1 cellular context compared by ENCODE assay signal in the genomic region with DNA sequence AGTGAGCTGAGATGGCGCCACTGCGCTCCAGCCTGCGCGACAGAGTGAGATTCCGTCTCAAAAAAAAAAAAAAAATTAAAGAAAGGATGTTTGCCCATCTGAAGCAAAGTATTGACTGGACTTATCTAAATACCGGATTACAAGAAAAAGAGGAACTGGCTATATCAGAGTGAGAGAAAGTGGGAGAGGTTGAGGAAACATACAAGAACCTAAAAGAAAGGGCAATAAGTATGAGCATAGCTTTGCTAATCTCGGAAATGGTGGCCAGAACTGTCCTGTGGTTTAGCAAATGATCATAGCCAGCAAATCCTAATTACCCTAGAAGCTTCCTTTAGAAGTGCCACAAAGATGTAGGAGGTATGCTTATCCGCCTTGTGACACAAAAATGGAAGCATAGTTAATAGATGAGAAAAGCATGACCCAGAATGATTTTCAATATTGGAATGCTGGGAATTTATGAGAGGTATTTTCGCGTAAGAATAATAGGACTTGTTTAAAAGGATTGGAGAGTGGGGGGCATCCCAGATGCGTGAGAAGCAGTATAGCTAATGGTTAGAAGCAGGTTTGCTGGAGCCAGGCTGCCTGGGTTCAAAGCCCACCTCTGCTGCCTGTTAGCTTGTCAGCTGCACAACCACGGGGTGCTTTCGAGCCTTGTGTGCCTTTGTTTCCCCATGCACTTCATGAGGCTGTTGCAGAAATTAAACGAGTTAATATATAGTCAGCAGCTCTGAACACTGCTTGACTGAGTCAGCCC.
TF ChIP-seq lines count a peak whose summit lies in the region.

No MANE protein-coding gene starts in this region.

TF ChIP-seq in liver, 16 proteins besides CTCF, POLR2A, EP300 and RAD21 (continued from another document):
- TF ChIP-seq, protein P1, sequence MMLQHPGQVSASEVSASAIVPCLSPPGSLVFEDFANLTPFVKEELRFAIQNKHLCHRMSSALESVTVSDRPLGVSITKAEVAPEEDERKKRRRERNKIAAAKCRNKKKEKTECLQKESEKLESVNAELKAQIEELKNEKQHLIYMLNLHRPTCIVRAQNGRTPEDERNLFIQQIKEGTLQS (IDR thresholded peaks at IDR 0.05) = no peak
- TF ChIP-seq, protein P2, sequence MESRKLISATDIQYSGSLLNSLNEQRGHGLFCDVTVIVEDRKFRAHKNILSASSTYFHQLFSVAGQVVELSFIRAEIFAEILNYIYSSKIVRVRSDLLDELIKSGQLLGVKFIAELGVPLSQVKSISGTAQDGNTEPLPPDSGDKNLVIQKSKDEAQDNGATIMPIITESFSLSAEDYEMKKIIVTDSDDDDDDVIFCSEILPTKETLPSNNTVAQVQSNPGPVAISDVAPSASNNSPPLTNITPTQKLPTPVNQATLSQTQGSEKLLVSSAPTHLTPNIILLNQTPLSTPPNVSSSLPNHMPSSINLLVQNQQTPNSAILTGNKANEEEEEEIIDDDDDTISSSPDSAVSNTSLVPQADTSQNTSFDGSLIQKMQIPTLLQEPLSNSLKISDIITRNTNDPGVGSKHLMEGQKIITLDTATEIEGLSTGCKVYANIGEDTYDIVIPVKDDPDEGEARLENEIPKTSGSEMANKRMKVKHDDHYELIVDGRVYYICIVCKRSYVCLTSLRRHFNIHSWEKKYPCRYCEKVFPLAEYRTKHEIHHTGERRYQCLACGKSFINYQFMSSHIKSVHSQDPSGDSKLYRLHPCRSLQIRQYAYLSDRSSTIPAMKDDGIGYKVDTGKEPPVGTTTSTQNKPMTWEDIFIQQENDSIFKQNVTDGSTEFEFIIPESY (IDR thresholded peaks at IDR 0.05) = no peak
- no peak for TF ChIP-seq FOXA2 (IDR thresholded peaks at IDR 0.05)
- no peak for TF ChIP-seq FOXA1 (IDR thresholded peaks at IDR 0.05)
- no peak for TF ChIP-seq MAX (IDR thresholded peaks at IDR 0.05)
- TF ChIP-seq JUND (IDR thresholded peaks at IDR 0.05) = no peak
